ENCODE assay signal across 17 cellular contexts in genomic region chr17:38554430-38555350, GRCh38. TPM values are rescaled to one million over a fixed set of nuclear protein-coding genes. Genes with fewer than 3 reads are reported as not detected.
DNase-seq lines count a peak whose midpoint lies in the region; ATAC-seq, FAIRE-seq and TF ChIP-seq lines count a peak whose summit lies in the region.
"Had no signal": no experiment of that assay in that cellular context is flagged by ENCODE, and none has a peak within 500 bp of the region (broad histone marks: within the 10 kb centered on the region; RNA-seq: fewer than 3 reads in every experiment).

No MANE protein-coding gene starts in this region.

- intact Hi-C loops in prostate gland (cut with DNase I) = no loop called here
- intact Hi-C loops in right cardiac atrium (cut with DNase I) = loop anchor here in 3 of 4 donors (5.0 to 10.0 kb wide), 2 partner anchors 110 to 113 kb away; no protein-coding TSS in a partner anchor

- DNase-seq in Kasumi-1 (lab: John Stamatoyannopoulos, UW) (peak; percentile 36 to 39), NCI-H2227 (lab: John Stamatoyannopoulos, UW; ENCODE audit: unreplicated experiment) (peak; percentile 30), astrocyte of the spinal cord (ENCODE audit: low read depth, low spot score) (peak; percentile 17), prostate gland (ENCODE audit: low spot score) (no peak), right cardiac atrium (no peak), GM12892 (ENCODE audit: insufficient read length) (no peak)
- DNase-seq: activated CD4-positive, alpha-beta memory T cell treated with anti-CD3 and anti-CD28 coated beads for 36 hours; Caco-2; HFFc6; kidney; naive thymus-derived CD4-positive, alpha-beta T cell had no signal

- no peaks in the 10 kb centered on the region for H3K27me3 ChIP-seq in parathyroid adenoma (ENCODE audit: control insufficient read depth, insufficient read depth, low read length)
- H3K27me3 ChIP-seq in prostate gland (replicated peaks; ENCODE audit: insufficient read depth) = no peaks in the 10 kb centered on the region
- no peaks in the 10 kb centered on the region for H3K27me3 ChIP-seq in right cardiac atrium (ENCODE audit: control insufficient read depth, insufficient read depth)

- peak overlapping the region; percentile 2 for H3K27ac ChIP-seq in parathyroid adenoma
- H3K27ac ChIP-seq in prostate gland = no peak overlapping the region
- H3K27ac ChIP-seq in right cardiac atrium (ENCODE audit: low read length) = no peak overlapping the region
- H3K27ac ChIP-seq: tibial nerve had no signal

- no peak for FAIRE-seq in GM12892 (lab: Jason Lieb, UNC)
- FAIRE-seq: GM12891, kidney had no signal

- H3K36me3 ChIP-seq in parathyroid adenoma (ENCODE audit: control insufficient read depth, insufficient read depth, low read length) (no peaks in the 10 kb centered on the region), prostate gland (no peaks in the 10 kb centered on the region)
- H3K36me3 ChIP-seq: tibial nerve had no signal

- no peak overlapping the region for H3K4me2 ChIP-seq in parathyroid adenoma (ENCODE audit: low read length)
- H3K4me2 ChIP-seq: smooth muscle cell had no signal

- H3K9ac ChIP-seq in parathyroid adenoma = no peak overlapping the region

- TF ChIP-seq CTCF in astrocyte of the spinal cord (IDR thresholded peaks at IDR 0.05; ENCODE audit: low read depth, low read length) (no peak), parathyroid adenoma (IDR thresholded peaks at IDR 0.05) (no peak), prostate gland (IDR thresholded peaks at IDR 0.05) (no peak)

- H3K4me1 ChIP-seq in parathyroid adenoma (peaks cover 36% of the 10 kb centered on the region), prostate gland (replicated peaks) (peaks cover 5% of the 10 kb centered on the region), right cardiac atrium (ENCODE audit: control insufficient read depth, insufficient read depth, low read length) (peaks cover 3% of the 10 kb centered on the region)

- H3K79me2 ChIP-seq in parathyroid adenoma = no peaks in the 10 kb centered on the region

- in situ Hi-C loops in astrocyte of the spinal cord (cut with HindIII; ENCODE audit: low sequenced_read_pairs) = no loop called here

- H3K9me3 ChIP-seq in parathyroid adenoma (ENCODE audit: control insufficient read depth, low read length) = no peaks in the 10 kb centered on the region
- no peaks in the 10 kb centered on the region for H3K9me3 ChIP-seq in prostate gland
- H3K9me3 ChIP-seq in right cardiac atrium (ENCODE audit: control insufficient read depth, low read length) = no peaks in the 10 kb centered on the region
- H3K9me3 ChIP-seq: Caco-2, tibial nerve had no signal

- ATAC-seq in GM21825 (IDR thresholded peaks at IDR 0.05; ENCODE audit: unreplicated experiment) (no peak), right cardiac atrium (no peak)
- ATAC-seq: naive thymus-derived CD4-positive, alpha-beta T cell had no signal

- WGBS in prostate gland = 52% methylated on average over 8 of the region's 8 CpGs
- 58% methylated on average over 8 of the region's 8 CpGs for WGBS in right cardiac atrium

- H2AFZ ChIP-seq in parathyroid adenoma = peak overlapping the region; percentile 36

- TF ChIP-seq POLR2A in prostate gland (IDR thresholded peaks at IDR 0.05) (no peak), GM12892 (IDR thresholded peaks at IDR 0.05; ENCODE audit: low read depth, low read length) (no peak)

- H3K4me3 ChIP-seq in astrocyte of the spinal cord (ENCODE audit: low read depth, low read length) (no peak overlapping the region), parathyroid adenoma (ENCODE audit: low read depth, low read length) (no peak overlapping the region), prostate gland (no peak overlapping the region), right cardiac atrium (ENCODE audit: low read length) (no peak overlapping the region)
- H3K4me3 ChIP-seq: smooth muscle cell, tibial nerve had no signal

RNA-seq across cellular contexts. Expression of gene SRCIN1, which starts 51.1 kb away (rescaled TPM):
- total RNA-seq in prostate gland = 1 to 10 TPM; 2.4 to 4.8 TPM
- 1 to 10 TPM in 3 of 4 donors, under 1 TPM in 1; 0.89 to 4.8 (median 3.0) TPM for total RNA-seq in right cardiac atrium
- 2.6 TPM for polyA plus RNA-seq in right cardiac atrium
- polyA plus RNA-seq in GM12892 (2012; ENCODE audit: missing spikeins) = 0.13 TPM
- total RNA-seq: HFFc6 had no signal
- polyA plus RNA-seq: IgD-negative memory B cell; naive thymus-derived CD4-positive, alpha-beta T cell had no signal

Comparison
In these comparisons a context has a peak if more than half of its experiments do, and no peak if none do; other contexts are left out.
1. DNase-seq: peak in Kasumi-1 (2 of 2), NCI-H2227 (single experiment) and astrocyte of the spinal cord (single experiment); none in prostate gland (single experiment), right cardiac atrium (0 of 3) and GM12892 (single experiment).